Comparison of ENCODE assay signal across 1 cellular context in the genomic region with DNA sequence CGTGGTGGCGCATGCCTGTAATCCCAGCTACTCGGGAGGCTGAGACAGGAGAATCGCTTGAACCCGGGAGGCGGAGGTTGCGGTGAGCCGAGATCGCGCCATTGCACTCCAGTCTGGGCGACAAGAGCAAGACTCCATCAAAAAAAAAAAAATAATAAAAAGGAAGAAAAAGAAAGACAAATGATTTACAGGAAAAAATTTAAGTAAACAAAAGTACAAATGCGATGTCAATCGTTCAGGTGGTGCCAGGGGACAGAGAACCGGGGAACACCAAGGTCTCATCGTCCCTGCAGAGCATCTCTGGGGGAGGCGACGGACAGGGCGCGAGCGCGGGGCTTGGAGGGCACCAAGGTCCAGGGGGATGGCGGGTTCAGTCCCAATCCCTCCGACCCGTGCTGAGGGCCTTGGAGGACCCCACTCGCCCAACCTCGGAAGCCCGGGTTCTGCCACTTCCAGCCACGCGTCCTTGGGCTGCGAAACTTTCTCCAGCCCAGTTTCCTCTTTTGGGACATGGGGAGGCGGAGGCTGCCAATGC.
TF ChIP-seq lines count a peak whose summit lies in the region.

No MANE protein-coding gene starts in this region.

TF ChIP-seq in SK-N-SH, 30 proteins besides CTCF, POLR2A, EP300 and RAD21 (continued from another document):
- no peak for TF ChIP-seq SIN3A (IDR thresholded peaks at IDR 0.05; ENCODE audit: borderline replicate concordance, low read depth, low read length)
- no peak for TF ChIP-seq NFIC (IDR thresholded peaks at IDR 0.05; ENCODE audit: borderline replicate concordance)
- no peak for TF ChIP-seq YY1 (IDR thresholded peaks at IDR 0.05; ENCODE audit: low read depth)
- TF ChIP-seq GATA2 (CRISPR knock-in tag; IDR thresholded peaks at IDR 0.05): no peak
